ENCODE assay signal across 27 cellular contexts in the genomic region with DNA sequence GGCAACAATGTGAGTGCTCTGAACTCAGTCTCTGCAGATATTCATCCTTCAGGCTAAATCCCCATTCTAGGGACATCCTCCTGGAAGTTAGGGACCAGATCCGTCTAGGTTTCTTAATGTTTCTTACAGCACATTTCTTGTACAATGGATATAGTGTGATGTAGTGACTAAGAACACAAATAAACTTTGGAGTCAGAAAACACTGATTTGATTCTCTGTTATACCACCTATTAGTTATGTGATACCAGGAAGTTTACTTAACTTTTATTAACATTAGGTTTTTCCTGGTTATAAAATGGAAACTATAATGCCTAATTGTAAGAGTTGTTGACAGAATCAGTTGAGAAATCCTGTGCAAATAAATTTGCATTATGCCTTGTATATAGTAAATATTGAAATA. TPM values are rescaled to one million over a fixed set of nuclear protein-coding genes. Genes with fewer than 3 reads are reported as not detected.
"Had no signal": no experiment of that assay in that cellular context is flagged by ENCODE, and none has a peak within 500 bp of the region (broad histone marks: within the 10 kb centered on the region; RNA-seq: fewer than 3 reads in every experiment).

No MANE protein-coding gene starts in this region.

- DNase-seq: activated CD4-positive, alpha-beta T cell treated with anti-CD3 and anti-CD28 coated beads for 36 hours; activated CD4-positive, CD25-positive, alpha-beta regulatory T cell; activated CD8-positive, alpha-beta memory T cell treated with anti-CD3 and anti-CD28 coated beads, Interleukin-2, amount 10 ng/mL, durations not matched to agents 7 days and 5 days; activated CD8-positive, alpha-beta T cell treated with anti-CD3 and anti-CD28 coated beads, Interleukin-2, amount 10 ng/mL, durations not matched to agents 7 days and 5 days; activated T-cell treated with anti-CD3 and anti-CD28 coated beads, Interleukin-2, amount 50 U/mL, for 48 hours; central memory CD4-positive, alpha-beta T cell; head of caudate nucleus; hippocampal formation; kidney; left colon; mammary epithelial cell; ovary; right lobe of liver; stimulated activated CD4-positive, alpha-beta T cell treated with anti-CD3 and anti-CD28 coated beads, Interleukin-12 subunit alpha, Interleukin-12 subunit beta, amount 100 ng/mL, for 4 hours; stimulated activated CD4-positive, alpha-beta T cell treated with anti-CD3 and anti-CD28 coated beads, Interleukin-4, amount 100 ng/mL, for 1 hour; trophoblast cell had no signal

- ATAC-seq: activated CD4-positive, alpha-beta T cell treated with anti-CD3 and anti-CD28 coated beads for 36 hours; activated CD8-positive, alpha-beta memory T cell treated with anti-CD3 and anti-CD28 coated beads, Interleukin-2, amount 10 ng/mL, durations not matched to agents 7 days and 5 days; activated CD8-positive, alpha-beta T cell treated with anti-CD3 and anti-CD28 coated beads, Interleukin-2, amount 10 ng/mL, durations not matched to agents 7 days and 5 days; activated naive CD4-positive, alpha-beta T cell treated with anti-CD3 and anti-CD28 coated beads, Interleukin-2, amount 50 U/mL, for 72 hours; gastroesophageal sphincter; left colon; right lobe of liver; stimulated activated effector memory CD8-positive, alpha-beta T cell treated with anti-CD3 and anti-CD28 coated beads, Interleukin-12 subunit alpha, Interleukin-12 subunit beta, amount 100 ng/mL, for 72 hours had no signal

- H3K27me3 ChIP-seq: breast epithelium, gastroesophageal sphincter, neutrophil, ovary, right lobe of liver had no signal

- H3K4me3 ChIP-seq: breast epithelium, gastroesophageal sphincter, ovary, right lobe of liver, thoracic aorta had no signal

- H3K27ac ChIP-seq: breast epithelium, gastroesophageal sphincter, neutrophil, ovary, right lobe of liver, thoracic aorta had no signal

- H3K36me3 ChIP-seq: breast epithelium, gastroesophageal sphincter, neutrophil, ovary, right lobe of liver, thoracic aorta had no signal

- H3K4me1 Mint-ChIP-seq: activated CD4-positive, alpha-beta T cell treated with anti-CD3 and anti-CD28 coated beads for 36 hours; nephron; stimulated activated effector memory CD8-positive, alpha-beta T cell treated with anti-CD3 and anti-CD28 coated beads, Interleukin-12 subunit alpha, Interleukin-12 subunit beta, amount 100 ng/mL, for 72 hours had no signal

- H3K27ac Mint-ChIP-seq: activated CD4-positive, alpha-beta T cell treated with anti-CD3 and anti-CD28 coated beads for 36 hours; activated CD8-positive, alpha-beta memory T cell treated with anti-CD3 and anti-CD28 coated beads, Interleukin-2, amount 10 ng/mL, durations not matched to agents 7 days and 5 days; activated CD8-positive, alpha-beta T cell treated with anti-CD3 and anti-CD28 coated beads, Interleukin-2, amount 10 ng/mL, durations not matched to agents 7 days and 5 days; activated naive CD4-positive, alpha-beta T cell treated with anti-CD3 and anti-CD28 coated beads, Interleukin-2, amount 50 U/mL, for 72 hours; activated T-helper 2 cell treated with anti-CD3 and anti-CD28 coated beads, Interferon-gamma antibody, Interleukin-2, Interleukin-4, amounts not matched to agents 10 μg/mL and 5 μg/mL and 100 μg/mL, durations not matched to agents 14 hours and 24 hours and 36 hours; nephron; progenitor cell of endocrine pancreas; stimulated activated effector memory CD8-positive, alpha-beta T cell treated with anti-CD3 and anti-CD28 coated beads, Interleukin-12 subunit alpha, Interleukin-12 subunit beta, amount 100 ng/mL, for 72 hours; stimulated activated naive CD8-positive, alpha-beta T cell treated with anti-CD3 and anti-CD28 coated beads, Interleukin-15, Interleukin-2, amounts not matched to agents 100 ng/mL and 50 ng/mL, for 24 hours had no signal

- H3K9me3 ChIP-seq: breast epithelium, gastroesophageal sphincter, neutrophil, ovary, right lobe of liver, thoracic aorta had no signal

- H3K27me3 Mint-ChIP-seq: progenitor cell of endocrine pancreas had no signal

- H3K4me3 Mint-ChIP-seq: activated CD4-positive, alpha-beta T cell treated with anti-CD3 and anti-CD28 coated beads for 36 hours; activated CD8-positive, alpha-beta memory T cell treated with anti-CD3 and anti-CD28 coated beads, Interleukin-2, amount 10 ng/mL, durations not matched to agents 7 days and 5 days; activated CD8-positive, alpha-beta T cell treated with anti-CD3 and anti-CD28 coated beads, Interleukin-2, amount 10 ng/mL, durations not matched to agents 7 days and 5 days; nephron; stimulated activated effector memory CD8-positive, alpha-beta T cell treated with anti-CD3 and anti-CD28 coated beads, Interleukin-12 subunit alpha, Interleukin-12 subunit beta, amount 100 ng/mL, for 72 hours; stimulated activated naive CD8-positive, alpha-beta T cell treated with anti-CD3 and anti-CD28 coated beads, Interleukin-15, Interleukin-2, amounts not matched to agents 100 ng/mL and 50 ng/mL, for 24 hours had no signal

- H3K9me3 Mint-ChIP-seq: activated naive CD4-positive, alpha-beta T cell treated with anti-CD3 and anti-CD28 coated beads, Interleukin-2, amount 50 U/mL, for 72 hours; activated T-helper 2 cell treated with anti-CD3 and anti-CD28 coated beads, Interferon-gamma antibody, Interleukin-2, Interleukin-4, amounts not matched to agents 10 μg/mL and 5 μg/mL and 100 μg/mL, durations not matched to agents 14 hours and 24 hours and 36 hours; nephron; stimulated activated effector memory CD8-positive, alpha-beta T cell treated with anti-CD3 and anti-CD28 coated beads, Interleukin-12 subunit alpha, Interleukin-12 subunit beta, amount 100 ng/mL, for 72 hours; stimulated activated naive CD8-positive, alpha-beta T cell treated with anti-CD3 and anti-CD28 coated beads, Interleukin-15, Interleukin-2, amounts not matched to agents 100 ng/mL and 50 ng/mL, for 24 hours had no signal

- H3K36me3 Mint-ChIP-seq: activated CD8-positive, alpha-beta memory T cell treated with anti-CD3 and anti-CD28 coated beads, Interleukin-2, amount 10 ng/mL, durations not matched to agents 7 days and 5 days; stimulated activated effector memory CD8-positive, alpha-beta T cell treated with anti-CD3 and anti-CD28 coated beads, Interleukin-12 subunit alpha, Interleukin-12 subunit beta, amount 100 ng/mL, for 72 hours had no signal

- H3K4me1 ChIP-seq: breast epithelium, gastroesophageal sphincter, right lobe of liver had no signal

RNA-seq across cellular contexts. Expression of a gene that starts 57.6 kb away (rescaled TPM):
- polyA plus RNA-seq: endothelial cell of umbilical vein had no signal
